6 cellular contexts compared by ENCODE assay signal in genomic region chr17:45146616-45147101, GRCh38. TPM values are rescaled to one million over a fixed set of nuclear protein-coding genes. Genes with fewer than 3 reads are reported as not detected.
DNase-seq lines count a peak whose midpoint lies in the region; ATAC-seq and TF ChIP-seq lines count a peak whose summit lies in the region.

No MANE protein-coding gene starts in this region.

- DNase-seq in HT-29 (ENCODE audit: low spot score) (peak; percentile 64), astrocyte of the spinal cord (ENCODE audit: low read depth, low spot score) (peak; percentile 74), natural killer cell (no peak), NCI-H524 treated with DMSO at 0.1 percent for 48 hours (lab: John Stamatoyannopoulos, UW) (no peak), NCI-H2196 (lab: John Stamatoyannopoulos, UW; ENCODE audit: unreplicated experiment) (no peak)

- peak overlapping the region; percentile 70 for H3K4me3 ChIP-seq in astrocyte of the spinal cord (ENCODE audit: low read depth, low read length)

- H3K36me3 Mint-ChIP-seq in natural killer cell, result peaks cover 6% of the 10 kb centered on the region

- H3K4me3 Mint-ChIP-seq in natural killer cell, result peak overlapping the region; percentile 100

- intact Hi-C loops in natural killer cell (cut with micrococcal nuclease), result loop anchor here (5.0 to 10.0 kb wide), 2 partner anchors 171 to 1048 kb away; partner anchors contain the start of genes KANSL1 and MAP3K14

- H3K27ac Mint-ChIP-seq in natural killer cell, result peak overlapping the region; percentile 98 to 100

- no peaks in the 10 kb centered on the region for H3K9me3 Mint-ChIP-seq in natural killer cell

- H3K4me1 Mint-ChIP-seq in natural killer cell, result peaks cover 49 to 64% of the 10 kb centered on the region in 2 donors

- no peaks in the 10 kb centered on the region for H3K27me3 Mint-ChIP-seq in natural killer cell (ENCODE audit: low read depth in 2 of 2)

- no peak for ATAC-seq in natural killer cell
- ATAC-seq in HG02610 (IDR thresholded peaks at IDR 0.05; ENCODE audit: unreplicated experiment), result no peak

- TF ChIP-seq CTCF in astrocyte of the spinal cord (IDR thresholded peaks at IDR 0.05; ENCODE audit: low read depth, low read length), result no peak
- no peak for TF ChIP-seq CTCF in natural killer cell (IDR thresholded peaks at IDR 0.05)

- in situ Hi-C loops in astrocyte of the spinal cord (cut with HindIII; ENCODE audit: low sequenced_read_pairs), result no loop called here

RNA-seq across cellular contexts. Expression of gene HEXIM1, which starts 1.6 kb away (rescaled TPM):
- total RNA-seq in HT-29 (2014; rRNA removed; shearing (Covaris generic)), result 9.4 and 9.6 TPM in 2 replicates
- 10 to 100 TPM; 64.9 to 80.7 (median 79.8) TPM for total RNA-seq in natural killer cell

RNA-seq across cellular contexts. Expression of gene ACBD4, which starts 11.2 kb away (rescaled TPM):
- 12.0 and 12.3 TPM in 2 replicates for total RNA-seq in HT-29 (2014; rRNA removed; shearing (Covaris generic))
- total RNA-seq in natural killer cell, result 10 to 100 TPM; 12.0 to 15.9 (median 14.2) TPM

RNA-seq across cellular contexts. Expression of gene PLCD3, which starts 14.3 kb away (rescaled TPM):
- 130 and 142 TPM in 2 replicates for total RNA-seq in HT-29 (2014; rRNA removed; shearing (Covaris generic))
- total RNA-seq in natural killer cell, result 1 to 10 TPM; 2.5 to 2.9 (median 2.5) TPM

RNA-seq across cellular contexts. Expression of gene HEXIM2, which starts 15.0 kb away (rescaled TPM):
- total RNA-seq in HT-29 (2014; rRNA removed; shearing (Covaris generic)), result 9.0 and 9.5 TPM in 2 replicates
- total RNA-seq in natural killer cell, result 1 to 10 TPM; 4.1 to 5.3 (median 4.5) TPM

Comparison
In these comparisons a context has a peak if more than half of its experiments do, and no peak if none do; other contexts are left out.
1. DNase-seq: peak in HT-29 (single experiment) and astrocyte of the spinal cord (single experiment); none in natural killer cell (single experiment), NCI-H524 treated with DMSO at 0.1 percent for 48 hours (single experiment) and NCI-H2196 (single experiment).
2. RNA of gene PLCD3, which starts 14.3 kb away (total RNA-seq): 130 to 142 TPM in HT-29; 2.5 to 2.9 TPM in natural killer cell; every median in the first group is over 10 times any median in the second.